In the genomic region with DNA sequence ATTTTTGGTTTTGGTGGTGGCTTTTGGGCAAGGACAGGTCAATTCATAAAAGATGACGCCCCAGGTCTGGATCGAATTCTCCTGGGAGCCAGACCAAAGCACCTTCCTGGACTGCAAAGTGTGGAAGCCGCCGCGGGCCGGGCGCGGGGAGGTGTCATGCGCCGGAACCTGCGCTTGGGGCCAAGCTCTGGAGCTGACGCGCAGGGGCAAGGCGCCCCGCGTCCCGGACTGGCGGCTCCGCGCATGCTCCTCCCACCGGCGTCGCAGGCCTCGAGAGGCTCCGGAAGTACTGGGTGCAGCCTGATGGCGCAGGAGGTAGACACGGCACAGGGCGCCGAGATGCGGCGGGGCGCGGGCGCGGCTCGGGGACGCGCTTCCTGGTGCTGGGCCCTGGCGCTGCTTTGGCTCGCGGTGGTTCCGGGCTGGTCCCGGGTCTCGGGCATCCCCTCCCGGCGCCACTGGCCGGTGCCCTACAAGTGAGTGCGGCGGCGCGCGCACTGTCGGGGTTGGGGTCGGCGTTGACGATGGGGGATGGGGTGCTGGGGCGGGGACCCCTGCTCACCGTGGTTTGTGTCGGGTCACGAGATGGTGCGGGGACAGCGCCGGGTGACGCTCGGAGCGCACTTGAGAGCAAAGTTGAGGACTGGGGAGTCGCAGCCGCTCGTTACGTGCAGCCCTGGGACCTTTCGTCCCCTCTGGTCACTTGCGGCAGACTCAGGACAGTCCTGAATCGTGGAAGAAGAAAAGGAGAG, we compare ENCODE assay signal across 1 cellular context.
TF ChIP-seq lines count a peak whose summit lies in the region.

A gene (plus strand): TSS at position 286 of the 752 bp plus-strand sequence. CDS start 18 bp downstream, at position 304.

TF ChIP-seq in HEK293, 187 proteins besides CTCF, POLR2A, EP300 and RAD21 (continued from another document and continues in another):
- TF ChIP-seq, protein P1, sequence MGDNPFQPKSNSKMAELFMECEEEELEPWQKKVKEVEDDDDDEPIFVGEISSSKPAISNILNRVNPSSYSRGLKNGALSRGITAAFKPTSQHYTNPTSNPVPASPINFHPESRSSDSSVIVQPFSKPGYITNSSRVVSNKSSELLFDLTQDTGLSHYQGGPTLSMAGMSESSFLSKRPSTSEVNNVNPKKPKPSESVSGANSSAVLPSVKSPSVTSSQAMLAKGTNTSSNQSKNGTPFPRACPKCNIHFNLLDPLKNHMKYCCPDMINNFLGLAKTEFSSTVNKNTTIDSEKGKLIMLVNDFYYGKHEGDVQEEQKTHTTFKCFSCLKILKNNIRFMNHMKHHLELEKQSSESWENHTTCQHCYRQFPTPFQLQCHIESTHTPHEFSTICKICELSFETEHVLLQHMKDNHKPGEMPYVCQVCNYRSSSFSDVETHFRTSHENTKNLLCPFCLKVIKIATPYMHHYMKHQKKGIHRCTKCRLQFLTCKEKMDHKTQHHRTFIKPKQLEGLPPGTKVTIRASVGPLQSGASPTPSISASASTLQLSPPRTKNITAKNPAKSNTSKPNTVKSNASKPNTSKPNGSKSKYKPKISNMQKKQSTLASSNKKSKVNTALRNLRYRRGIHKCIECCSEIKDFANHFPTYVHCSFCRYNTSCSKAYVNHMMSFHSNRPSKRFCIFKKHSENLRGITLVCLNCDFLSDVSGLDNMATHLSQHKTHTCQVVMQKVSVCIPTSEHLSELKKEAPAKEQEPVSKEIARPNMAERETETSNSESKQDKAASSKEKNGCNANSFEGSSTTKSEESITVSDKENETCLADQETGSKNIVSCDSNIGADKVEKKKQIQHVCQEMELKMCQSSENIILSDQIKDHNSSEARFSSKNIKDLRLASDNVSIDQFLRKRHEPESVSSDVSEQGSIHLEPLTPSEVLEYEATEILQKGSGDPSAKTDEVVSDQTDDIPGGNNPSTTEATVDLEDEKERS (tag by site-specific recombination; IDR thresholded peaks at IDR 0.05), result 0 out of 2 replicates have a peak, but pooled peaks have one; percentile 9
- TF ChIP-seq, protein P2, sequence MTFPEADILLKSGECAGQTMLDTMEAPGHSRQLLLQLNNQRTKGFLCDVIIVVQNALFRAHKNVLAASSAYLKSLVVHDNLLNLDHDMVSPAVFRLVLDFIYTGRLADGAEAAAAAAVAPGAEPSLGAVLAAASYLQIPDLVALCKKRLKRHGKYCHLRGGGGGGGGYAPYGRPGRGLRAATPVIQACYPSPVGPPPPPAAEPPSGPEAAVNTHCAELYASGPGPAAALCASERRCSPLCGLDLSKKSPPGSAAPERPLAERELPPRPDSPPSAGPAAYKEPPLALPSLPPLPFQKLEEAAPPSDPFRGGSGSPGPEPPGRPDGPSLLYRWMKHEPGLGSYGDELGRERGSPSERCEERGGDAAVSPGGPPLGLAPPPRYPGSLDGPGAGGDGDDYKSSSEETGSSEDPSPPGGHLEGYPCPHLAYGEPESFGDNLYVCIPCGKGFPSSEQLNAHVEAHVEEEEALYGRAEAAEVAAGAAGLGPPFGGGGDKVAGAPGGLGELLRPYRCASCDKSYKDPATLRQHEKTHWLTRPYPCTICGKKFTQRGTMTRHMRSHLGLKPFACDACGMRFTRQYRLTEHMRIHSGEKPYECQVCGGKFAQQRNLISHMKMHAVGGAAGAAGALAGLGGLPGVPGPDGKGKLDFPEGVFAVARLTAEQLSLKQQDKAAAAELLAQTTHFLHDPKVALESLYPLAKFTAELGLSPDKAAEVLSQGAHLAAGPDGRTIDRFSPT (tag by site-specific recombination; IDR thresholded peaks at IDR 0.05), result peak; percentile 84
- TF ChIP-seq, protein P3, sequence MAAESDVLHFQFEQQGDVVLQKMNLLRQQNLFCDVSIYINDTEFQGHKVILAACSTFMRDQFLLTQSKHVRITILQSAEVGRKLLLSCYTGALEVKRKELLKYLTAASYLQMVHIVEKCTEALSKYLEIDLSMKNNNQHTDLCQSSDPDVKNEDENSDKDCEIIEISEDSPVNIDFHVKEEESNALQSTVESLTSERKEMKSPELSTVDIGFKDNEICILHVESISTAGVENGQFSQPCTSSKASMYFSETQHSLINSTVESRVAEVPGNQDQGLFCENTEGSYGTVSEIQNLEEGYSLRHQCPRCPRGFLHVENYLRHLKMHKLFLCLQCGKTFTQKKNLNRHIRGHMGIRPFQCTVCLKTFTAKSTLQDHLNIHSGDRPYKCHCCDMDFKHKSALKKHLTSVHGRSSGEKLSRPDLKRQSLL (tag by site-specific recombination; IDR thresholded peaks at IDR 0.05), result peak; percentile 72; the same call in 1 of the 2 replicates
- TF ChIP-seq, protein P4, sequence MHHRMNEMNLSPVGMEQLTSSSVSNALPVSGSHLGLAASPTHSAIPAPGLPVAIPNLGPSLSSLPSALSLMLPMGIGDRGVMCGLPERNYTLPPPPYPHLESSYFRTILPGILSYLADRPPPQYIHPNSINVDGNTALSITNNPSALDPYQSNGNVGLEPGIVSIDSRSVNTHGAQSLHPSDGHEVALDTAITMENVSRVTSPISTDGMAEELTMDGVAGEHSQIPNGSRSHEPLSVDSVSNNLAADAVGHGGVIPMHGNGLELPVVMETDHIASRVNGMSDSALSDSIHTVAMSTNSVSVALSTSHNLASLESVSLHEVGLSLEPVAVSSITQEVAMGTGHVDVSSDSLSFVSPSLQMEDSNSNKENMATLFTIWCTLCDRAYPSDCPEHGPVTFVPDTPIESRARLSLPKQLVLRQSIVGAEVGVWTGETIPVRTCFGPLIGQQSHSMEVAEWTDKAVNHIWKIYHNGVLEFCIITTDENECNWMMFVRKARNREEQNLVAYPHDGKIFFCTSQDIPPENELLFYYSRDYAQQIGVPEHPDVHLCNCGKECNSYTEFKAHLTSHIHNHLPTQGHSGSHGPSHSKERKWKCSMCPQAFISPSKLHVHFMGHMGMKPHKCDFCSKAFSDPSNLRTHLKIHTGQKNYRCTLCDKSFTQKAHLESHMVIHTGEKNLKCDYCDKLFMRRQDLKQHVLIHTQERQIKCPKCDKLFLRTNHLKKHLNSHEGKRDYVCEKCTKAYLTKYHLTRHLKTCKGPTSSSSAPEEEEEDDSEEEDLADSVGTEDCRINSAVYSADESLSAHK (tag by site-specific recombination; IDR thresholded peaks at IDR 0.05), result no peak
- no peak for TF ChIP-seq ZNF138 (tag by site-specific recombination; IDR thresholded peaks at IDR 0.05; ENCODE audit: borderline replicate concordance)
- TF ChIP-seq, protein P5, sequence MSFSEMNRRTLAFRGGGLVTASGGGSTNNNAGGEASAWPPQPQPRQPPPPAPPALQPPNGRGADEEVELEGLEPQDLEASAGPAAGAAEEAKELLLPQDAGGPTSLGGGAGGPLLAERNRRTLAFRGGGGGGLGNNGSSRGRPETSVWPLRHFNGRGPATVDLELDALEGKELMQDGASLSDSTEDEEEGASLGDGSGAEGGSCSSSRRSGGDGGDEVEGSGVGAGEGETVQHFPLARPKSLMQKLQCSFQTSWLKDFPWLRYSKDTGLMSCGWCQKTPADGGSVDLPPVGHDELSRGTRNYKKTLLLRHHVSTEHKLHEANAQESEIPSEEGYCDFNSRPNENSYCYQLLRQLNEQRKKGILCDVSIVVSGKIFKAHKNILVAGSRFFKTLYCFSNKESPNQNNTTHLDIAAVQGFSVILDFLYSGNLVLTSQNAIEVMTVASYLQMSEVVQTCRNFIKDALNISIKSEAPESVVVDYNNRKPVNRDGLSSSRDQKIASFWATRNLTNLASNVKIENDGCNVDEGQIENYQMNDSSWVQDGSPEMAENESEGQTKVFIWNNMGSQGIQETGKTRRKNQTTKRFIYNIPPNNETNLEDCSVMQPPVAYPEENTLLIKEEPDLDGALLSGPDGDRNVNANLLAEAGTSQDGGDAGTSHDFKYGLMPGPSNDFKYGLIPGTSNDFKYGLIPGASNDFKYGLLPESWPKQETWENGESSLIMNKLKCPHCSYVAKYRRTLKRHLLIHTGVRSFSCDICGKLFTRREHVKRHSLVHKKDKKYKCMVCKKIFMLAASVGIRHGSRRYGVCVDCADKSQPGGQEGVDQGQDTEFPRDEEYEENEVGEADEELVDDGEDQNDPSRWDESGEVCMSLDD (tag by site-specific recombination; IDR thresholded peaks at IDR 0.05), result no peak
- TF ChIP-seq, protein P6, sequence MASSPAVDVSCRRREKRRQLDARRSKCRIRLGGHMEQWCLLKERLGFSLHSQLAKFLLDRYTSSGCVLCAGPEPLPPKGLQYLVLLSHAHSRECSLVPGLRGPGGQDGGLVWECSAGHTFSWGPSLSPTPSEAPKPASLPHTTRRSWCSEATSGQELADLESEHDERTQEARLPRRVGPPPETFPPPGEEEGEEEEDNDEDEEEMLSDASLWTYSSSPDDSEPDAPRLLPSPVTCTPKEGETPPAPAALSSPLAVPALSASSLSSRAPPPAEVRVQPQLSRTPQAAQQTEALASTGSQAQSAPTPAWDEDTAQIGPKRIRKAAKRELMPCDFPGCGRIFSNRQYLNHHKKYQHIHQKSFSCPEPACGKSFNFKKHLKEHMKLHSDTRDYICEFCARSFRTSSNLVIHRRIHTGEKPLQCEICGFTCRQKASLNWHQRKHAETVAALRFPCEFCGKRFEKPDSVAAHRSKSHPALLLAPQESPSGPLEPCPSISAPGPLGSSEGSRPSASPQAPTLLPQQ (tag by site-specific recombination; IDR thresholded peaks at IDR 0.05), result 0 out of 2 replicates have a peak, but pooled peaks have one; percentile 38
- TF ChIP-seq, protein P7, sequence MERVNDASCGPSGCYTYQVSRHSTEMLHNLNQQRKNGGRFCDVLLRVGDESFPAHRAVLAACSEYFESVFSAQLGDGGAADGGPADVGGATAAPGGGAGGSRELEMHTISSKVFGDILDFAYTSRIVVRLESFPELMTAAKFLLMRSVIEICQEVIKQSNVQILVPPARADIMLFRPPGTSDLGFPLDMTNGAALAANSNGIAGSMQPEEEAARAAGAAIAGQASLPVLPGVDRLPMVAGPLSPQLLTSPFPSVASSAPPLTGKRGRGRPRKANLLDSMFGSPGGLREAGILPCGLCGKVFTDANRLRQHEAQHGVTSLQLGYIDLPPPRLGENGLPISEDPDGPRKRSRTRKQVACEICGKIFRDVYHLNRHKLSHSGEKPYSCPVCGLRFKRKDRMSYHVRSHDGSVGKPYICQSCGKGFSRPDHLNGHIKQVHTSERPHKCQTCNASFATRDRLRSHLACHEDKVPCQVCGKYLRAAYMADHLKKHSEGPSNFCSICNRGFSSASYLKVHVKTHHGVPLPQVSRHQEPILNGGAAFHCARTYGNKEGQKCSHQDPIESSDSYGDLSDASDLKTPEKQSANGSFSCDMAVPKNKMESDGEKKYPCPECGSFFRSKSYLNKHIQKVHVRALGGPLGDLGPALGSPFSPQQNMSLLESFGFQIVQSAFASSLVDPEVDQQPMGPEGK (tag by site-specific recombination; IDR thresholded peaks at IDR 0.05), result peak; percentile 57
- TF ChIP-seq, protein P8, sequence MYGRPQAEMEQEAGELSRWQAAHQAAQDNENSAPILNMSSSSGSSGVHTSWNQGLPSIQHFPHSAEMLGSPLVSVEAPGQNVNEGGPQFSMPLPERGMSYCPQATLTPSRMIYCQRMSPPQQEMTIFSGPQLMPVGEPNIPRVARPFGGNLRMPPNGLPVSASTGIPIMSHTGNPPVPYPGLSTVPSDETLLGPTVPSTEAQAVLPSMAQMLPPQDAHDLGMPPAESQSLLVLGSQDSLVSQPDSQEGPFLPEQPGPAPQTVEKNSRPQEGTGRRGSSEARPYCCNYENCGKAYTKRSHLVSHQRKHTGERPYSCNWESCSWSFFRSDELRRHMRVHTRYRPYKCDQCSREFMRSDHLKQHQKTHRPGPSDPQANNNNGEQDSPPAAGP (tag by site-specific recombination; IDR thresholded peaks at IDR 0.05), result no peak
- peak; percentile 75 for TF ChIP-seq GLIS2 (tag by site-specific recombination; IDR thresholded peaks at IDR 0.05)
- TF ChIP-seq, protein P9, sequence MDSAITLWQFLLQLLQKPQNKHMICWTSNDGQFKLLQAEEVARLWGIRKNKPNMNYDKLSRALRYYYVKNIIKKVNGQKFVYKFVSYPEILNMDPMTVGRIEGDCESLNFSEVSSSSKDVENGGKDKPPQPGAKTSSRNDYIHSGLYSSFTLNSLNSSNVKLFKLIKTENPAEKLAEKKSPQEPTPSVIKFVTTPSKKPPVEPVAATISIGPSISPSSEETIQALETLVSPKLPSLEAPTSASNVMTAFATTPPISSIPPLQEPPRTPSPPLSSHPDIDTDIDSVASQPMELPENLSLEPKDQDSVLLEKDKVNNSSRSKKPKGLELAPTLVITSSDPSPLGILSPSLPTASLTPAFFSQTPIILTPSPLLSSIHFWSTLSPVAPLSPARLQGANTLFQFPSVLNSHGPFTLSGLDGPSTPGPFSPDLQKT (IDR thresholded peaks at IDR 0.05; ENCODE audit: borderline replicate concordance, low read depth, low read length), result peak; percentile 78; the same call in 1 of the 2 replicates
- TF ChIP-seq ZNF221 (tag by site-specific recombination; IDR thresholded peaks at IDR 0.05; ENCODE audit: borderline replicate concordance), result no peak
- TF ChIP-seq ZNF600 (tag by site-specific recombination; IDR thresholded peaks at IDR 0.05), result peak; percentile 82
- TF ChIP-seq ZNF560 (tag by site-specific recombination; IDR thresholded peaks at IDR 0.05; ENCODE audit: borderline replicate concordance), result no peak
- no peak for TF ChIP-seq ZFP41 (tag by site-specific recombination; IDR thresholded peaks at IDR 0.05; ENCODE audit: borderline replicate concordance)
- TF ChIP-seq, protein P10, sequence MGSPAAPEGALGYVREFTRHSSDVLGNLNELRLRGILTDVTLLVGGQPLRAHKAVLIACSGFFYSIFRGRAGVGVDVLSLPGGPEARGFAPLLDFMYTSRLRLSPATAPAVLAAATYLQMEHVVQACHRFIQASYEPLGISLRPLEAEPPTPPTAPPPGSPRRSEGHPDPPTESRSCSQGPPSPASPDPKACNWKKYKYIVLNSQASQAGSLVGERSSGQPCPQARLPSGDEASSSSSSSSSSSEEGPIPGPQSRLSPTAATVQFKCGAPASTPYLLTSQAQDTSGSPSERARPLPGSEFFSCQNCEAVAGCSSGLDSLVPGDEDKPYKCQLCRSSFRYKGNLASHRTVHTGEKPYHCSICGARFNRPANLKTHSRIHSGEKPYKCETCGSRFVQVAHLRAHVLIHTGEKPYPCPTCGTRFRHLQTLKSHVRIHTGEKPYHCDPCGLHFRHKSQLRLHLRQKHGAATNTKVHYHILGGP (tag by site-specific recombination; IDR thresholded peaks at IDR 0.05), result no peak
- no peak for TF ChIP-seq ZNF785 (tag by site-specific recombination; IDR thresholded peaks at IDR 0.05)
- peak; percentile 38; the same call in 1 of the 2 replicates for TF ChIP-seq YY1 (tag by site-specific recombination; IDR thresholded peaks at IDR 0.05)
- no peak for TF ChIP-seq PRDM1 (tag by site-specific recombination; IDR thresholded peaks at IDR 0.05)
- TF ChIP-seq, protein P11, sequence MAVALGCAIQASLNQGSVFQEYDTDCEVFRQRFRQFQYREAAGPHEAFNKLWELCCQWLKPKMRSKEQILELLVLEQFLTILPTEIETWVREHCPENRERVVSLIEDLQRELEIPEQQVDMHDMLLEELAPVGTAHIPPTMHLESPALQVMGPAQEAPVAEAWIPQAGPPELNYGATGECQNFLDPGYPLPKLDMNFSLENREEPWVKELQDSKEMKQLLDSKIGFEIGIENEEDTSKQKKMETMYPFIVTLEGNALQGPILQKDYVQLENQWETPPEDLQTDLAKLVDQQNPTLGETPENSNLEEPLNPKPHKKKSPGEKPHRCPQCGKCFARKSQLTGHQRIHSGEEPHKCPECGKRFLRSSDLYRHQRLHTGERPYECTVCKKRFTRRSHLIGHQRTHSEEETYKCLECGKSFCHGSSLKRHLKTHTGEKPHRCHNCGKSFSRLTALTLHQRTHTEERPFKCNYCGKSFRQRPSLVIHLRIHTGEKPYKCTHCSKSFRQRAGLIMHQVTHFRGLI (tag by site-specific recombination; IDR thresholded peaks at IDR 0.05), result peak; percentile 40; the same call in 1 of the 2 replicates
- TF ChIP-seq ZBTB17 (tag by site-specific recombination; IDR thresholded peaks at IDR 0.05), result no peak; the same call in 1 of the 2 replicates
